ENCODE assay signal across 15 cellular contexts in the genomic region with DNA sequence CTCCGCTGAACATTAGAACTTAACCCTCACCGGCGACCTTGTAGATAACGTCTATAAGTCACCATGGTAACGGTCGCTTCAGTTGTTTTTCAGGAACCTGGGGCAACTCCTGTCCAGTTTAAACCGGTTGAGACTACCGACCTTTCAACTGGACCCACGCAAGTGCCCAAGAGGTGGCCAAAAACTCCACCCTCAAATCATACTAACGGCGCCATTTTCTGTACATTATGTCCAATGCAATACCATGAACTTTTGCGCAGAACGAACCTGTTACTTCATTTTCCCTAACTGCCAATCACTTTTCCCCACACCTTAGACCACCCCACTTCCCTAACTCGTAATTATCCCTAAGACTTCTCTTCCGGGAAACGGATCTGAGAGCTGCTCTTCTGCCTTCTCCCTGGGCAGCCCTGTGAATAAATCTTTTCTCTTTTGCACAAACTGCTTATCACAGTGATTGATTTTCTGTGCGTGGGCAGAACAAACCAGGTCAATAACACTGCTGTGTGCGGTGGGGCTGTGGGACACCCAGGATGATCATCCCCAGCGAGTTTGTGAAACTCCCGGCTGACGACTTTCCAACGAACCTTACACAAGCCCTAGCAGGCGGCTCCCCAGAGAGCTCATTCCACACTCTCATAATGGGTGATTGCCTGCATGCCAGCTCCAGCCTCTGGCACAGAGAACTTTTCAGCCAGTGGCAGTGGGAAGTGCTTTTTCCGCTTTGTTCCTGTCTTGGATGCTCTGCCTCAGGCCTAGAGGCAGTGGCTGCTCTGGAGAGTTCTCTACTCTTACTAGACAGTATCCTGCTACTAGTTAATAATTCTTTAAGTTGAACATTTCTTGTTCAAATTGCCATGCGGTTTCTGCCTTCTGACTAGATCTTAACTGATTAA. TPM values are rescaled to one million over a fixed set of nuclear protein-coding genes. Genes with fewer than 3 reads are reported as not detected.
DNase-seq lines count a peak whose midpoint lies in the region; ATAC-seq, FAIRE-seq and TF ChIP-seq lines count a peak whose summit lies in the region.
"Had no signal": no experiment of that assay in that cellular context is flagged by ENCODE, and none has a peak within 500 bp of the region (broad histone marks: within the 10 kb centered on the region; RNA-seq: fewer than 3 reads in every experiment).

No MANE protein-coding gene starts in this region.

- no peaks in the 10 kb centered on the region for H3K36me3 ChIP-seq in heart right ventricle
- H3K36me3 ChIP-seq in astrocyte (ENCODE audit: insufficient read depth, low read length) = no peaks in the 10 kb centered on the region

- WGBS in heart right ventricle, 2 donors = 10 to 18% methylated on average over 25 of the region's 25 CpGs

- H3K79me2 ChIP-seq in astrocyte (ENCODE audit: insufficient read depth, low read length) = no peaks in the 10 kb centered on the region

- H3K9me3 Mint-ChIP-seq in astrocyte (ENCODE audit: unreplicated experiment) (peaks cover 3% of the 10 kb centered on the region), type B pancreatic cell (peaks cover 5% of the 10 kb centered on the region)
- H3K9me3 Mint-ChIP-seq: stimulated activated effector memory CD8-positive, alpha-beta T cell treated with anti-CD3 and anti-CD28 coated beads, Interleukin-12 subunit alpha, Interleukin-12 subunit beta, amount 100 ng/mL, for 72 hours had no signal

- TF ChIP-seq CTCF in heart right ventricle (IDR thresholded peaks at IDR 0.05) (no peak), astrocyte (IDR thresholded peaks at IDR 0.05; ENCODE audit: insufficient read depth, low read depth, low read length) (no peak), type B pancreatic cell (conservative IDR thresholded peaks at IDR 0.05) (no peak)

- H3K4me1 Mint-ChIP-seq in astrocyte (ENCODE audit: low read depth, unreplicated experiment) (peaks cover 3% of the 10 kb centered on the region), type B pancreatic cell (ENCODE audit: unreplicated experiment) (peaks cover 16% of the 10 kb centered on the region)
- H3K4me1 Mint-ChIP-seq: IgD-negative memory B cell; stimulated activated effector memory CD8-positive, alpha-beta T cell treated with anti-CD3 and anti-CD28 coated beads, Interleukin-12 subunit alpha, Interleukin-12 subunit beta, amount 100 ng/mL, for 72 hours had no signal

- no peaks in the 10 kb centered on the region for H4K20me1 ChIP-seq in astrocyte (ENCODE audit: insufficient read depth, low read length)

- H3K4me3 Mint-ChIP-seq in astrocyte (ENCODE audit: unreplicated experiment) (peak overlapping the region; percentile 4), type B pancreatic cell (peak overlapping the region; percentile 63)
- H3K4me3 Mint-ChIP-seq: activated CD4-positive, alpha-beta T cell treated with anti-CD3 and anti-CD28 coated beads, Interleukin-2, amount 10 ng/mL, durations not matched to agents 24 days and 14 days; stimulated activated effector memory CD8-positive, alpha-beta T cell treated with anti-CD3 and anti-CD28 coated beads, Interleukin-12 subunit alpha, Interleukin-12 subunit beta, amount 100 ng/mL, for 72 hours had no signal

- ATAC-seq in heart right ventricle (peak in 1 of 8 donors; percentile 63), Right ventricle myocardium inferior (no peak), HG03342 (IDR thresholded peaks at IDR 0.05; ENCODE audit: unreplicated experiment) (no peak), GM18505 (IDR thresholded peaks at IDR 0.05; ENCODE audit: unreplicated experiment) (no peak)
- ATAC-seq: stimulated activated effector memory CD8-positive, alpha-beta T cell treated with anti-CD3 and anti-CD28 coated beads, Interleukin-12 subunit alpha, Interleukin-12 subunit beta, amount 100 ng/mL, for 72 hours had no signal

- intact Hi-C loops in heart right ventricle (cut with DNase I) = no loop called here
- intact Hi-C loops in Right ventricle myocardium inferior (cut with DNase I) = no loop called here

- FAIRE-seq in astrocyte (lab: Jason Lieb, UNC) = no peak

- H3K27ac Mint-ChIP-seq in astrocyte (ENCODE audit: unreplicated experiment) (peak overlapping the region; percentile 64), type B pancreatic cell (peak overlapping the region; percentile 75)
- H3K27ac Mint-ChIP-seq: activated CD4-positive, alpha-beta T cell treated with anti-CD3 and anti-CD28 coated beads, Interleukin-2, amount 10 ng/mL, durations not matched to agents 24 days and 14 days; IgD-negative memory B cell; stimulated activated effector memory CD8-positive, alpha-beta T cell treated with anti-CD3 and anti-CD28 coated beads, Interleukin-12 subunit alpha, Interleukin-12 subunit beta, amount 100 ng/mL, for 72 hours had no signal

- H3K4me2 ChIP-seq in astrocyte (ENCODE audit: low read length) = peak overlapping the region; percentile 74

- H3K27ac ChIP-seq in heart right ventricle (no peak overlapping the region), astrocyte (ENCODE audit: low read depth, low read length) (no peak overlapping the region)

- TF ChIP-seq POLR2A in GM18505 (IDR thresholded peaks at IDR 0.05; ENCODE audit: borderline replicate concordance, extremely low read depth, insufficient read depth, insufficient read length) = no peak

- no peak overlapping the region for H3K9ac ChIP-seq in astrocyte (ENCODE audit: low read length)

- H2AFZ ChIP-seq in astrocyte (ENCODE audit: low read depth, low read length) = peak overlapping the region; percentile 60

- H3K27me3 Mint-ChIP-seq in astrocyte (ENCODE audit: low read depth, unreplicated experiment) = peaks cover 51% of the 10 kb centered on the region
- H3K27me3 Mint-ChIP-seq in type B pancreatic cell = peaks cover 30% of the 10 kb centered on the region

- DNase-seq in heart right ventricle (no peak), Right ventricle myocardium inferior (ENCODE audit: missing footprints) (no peak), astrocyte (ENCODE audit: low read depth) (no peak), inferior parietal cortex (ENCODE audit: extremely low spot score) (peak; percentile 28), type B pancreatic cell (ENCODE audit: extremely low spot score, unreplicated experiment) (no peak), iPS-NIHi11 (ENCODE audit: low spot score) (no peak)
- DNase-seq: activated CD4-positive, alpha-beta T cell treated with anti-CD3 and anti-CD28 coated beads, Interleukin-2, amount 10 ng/mL, durations not matched to agents 24 days and 14 days; cortex of kidney; NCI-H345; stimulated activated CD4-positive, alpha-beta T cell treated with anti-CD3 and anti-CD28 coated beads, Interleukin-15, amount 100 ng/mL, for 24 hours had no signal

- H3K27me3 ChIP-seq in heart right ventricle (peaks cover 0 to 68% (median 36%) of the 10 kb centered on the region in 7 donors), astrocyte (ENCODE audit: insufficient read depth, low read length) (peaks cover 16% of the 10 kb centered on the region)

- H3K4me1 ChIP-seq in heart right ventricle (no peaks in the 10 kb centered on the region), astrocyte (ENCODE audit: insufficient read depth, low read length) (no peaks in the 10 kb centered on the region)

- no peaks in the 10 kb centered on the region for H3K9me3 ChIP-seq in heart right ventricle
- H3K9me3 ChIP-seq in astrocyte (ENCODE audit: insufficient read depth, low read depth, low read length) = no peaks in the 10 kb centered on the region

- H3K36me3 Mint-ChIP-seq in astrocyte (ENCODE audit: low read depth, unreplicated experiment) (no peaks in the 10 kb centered on the region), type B pancreatic cell (no peaks in the 10 kb centered on the region)
- H3K36me3 Mint-ChIP-seq: IgD-negative memory B cell; stimulated activated effector memory CD8-positive, alpha-beta T cell treated with anti-CD3 and anti-CD28 coated beads, Interleukin-12 subunit alpha, Interleukin-12 subunit beta, amount 100 ng/mL, for 72 hours had no signal

- H3K4me3 ChIP-seq in heart right ventricle = peak overlapping the region in 7 of 10 donors; percentile 14 to 35 (median 27)
- H3K4me3 ChIP-seq in astrocyte (ENCODE audit: insufficient read depth, low read depth, low read length) = peak overlapping the region; percentile 29

RNA-seq across cellular contexts. Expression of a gene that starts 28.6 kb away (rescaled TPM):
- not detected for total RNA-seq in heart right ventricle
- polyA plus RNA-seq in heart right ventricle = not detected
- total RNA-seq in Right ventricle myocardium inferior = not detected
- 4.3 and 6.6 TPM in 2 replicates for total RNA-seq in astrocyte
- not detected in 2 replicates for total RNA-seq in type B pancreatic cell (ENCODE audit: low replicate concordance)
- total RNA-seq: activated CD4-positive, alpha-beta T cell treated with anti-CD3 and anti-CD28 coated beads, Interleukin-2, amount 10 ng/mL, durations not matched to agents 24 days and 14 days; SK-MEL-5 had no signal
- polyA plus RNA-seq: IgD-negative memory B cell had no signal

RNA-seq across cellular contexts. Expression of a gene that starts 38.6 kb away (rescaled TPM):
- not detected for total RNA-seq in heart right ventricle
- not detected for polyA plus RNA-seq in heart right ventricle
- not detected for total RNA-seq in Right ventricle myocardium inferior
- total RNA-seq in astrocyte = not detected in 2 replicates
- total RNA-seq in type B pancreatic cell (ENCODE audit: low replicate concordance) = not detected in 2 replicates
- total RNA-seq: activated CD4-positive, alpha-beta T cell treated with anti-CD3 and anti-CD28 coated beads, Interleukin-2, amount 10 ng/mL, durations not matched to agents 24 days and 14 days; SK-MEL-5 had no signal
- polyA plus RNA-seq: IgD-negative memory B cell had no signal
